ENCODE assay signal across 11 cellular contexts in genomic region chr1:210057593-210057992, GRCh38.
"Had no signal": no experiment of that assay in that cellular context is flagged by ENCODE, and none has a peak within 500 bp of the region (broad histone marks: within the 10 kb centered on the region; RNA-seq: fewer than 3 reads in every experiment).

No MANE protein-coding gene starts in this region.

- H3K9me3 ChIP-seq: HAP-1 had no signal

- FAIRE-seq: H1, H54 had no signal

- H3K4me3 ChIP-seq: GM23248, GM23338, HAP-1 had no signal

- ATAC-seq: GM23338, HCT116 had no signal

- H3K4me2 ChIP-seq: GM23338 had no signal

- H3K27ac ChIP-seq: GM23248 had no signal

- H3K36me3 ChIP-seq: HAP-1 had no signal

- DNase-seq: GM23248, GOT3, H7, H9, HCEC 1CT, HFFc6 had no signal

- H2AFZ ChIP-seq: GM23248, GM23338 had no signal

- H3K9ac ChIP-seq: GM23248 had no signal

- H3K4me1 ChIP-seq: HAP-1 had no signal
